ENCODE assay signal across 8 cellular contexts in genomic region chr11:43825217-43825816, GRCh38. TPM values are rescaled to one million over a fixed set of nuclear protein-coding genes. Genes with fewer than 3 reads are reported as not detected.
DNase-seq lines count a peak whose midpoint lies in the region; ATAC-seq and TF ChIP-seq lines count a peak whose summit lies in the region.

No MANE protein-coding gene starts in this region.

- no peaks in the 10 kb centered on the region for H3K9me2 ChIP-seq in GM23248 (ENCODE audit: insufficient read depth)

- H3F3A ChIP-seq in GM23248 (ENCODE audit: insufficient read depth), result peaks cover 10% of the 10 kb centered on the region

- ATAC-seq in RWPE2 (ENCODE audit: low read depth), result 0 out of 3 replicates have a peak, but pooled peaks have one; percentile 31
- ATAC-seq in upper lobe of left lung (ENCODE audit: low FRiP score in 2 of 2), result no peak
- no peak for ATAC-seq in GM19397 (IDR thresholded peaks at IDR 0.05; ENCODE audit: unreplicated experiment)
- ATAC-seq in HG03280 (IDR thresholded peaks at IDR 0.05; ENCODE audit: unreplicated experiment), result no peak

- no peaks in the 10 kb centered on the region for H3K27me3 ChIP-seq in GM23248 (replicated peaks; ENCODE audit: insufficient read depth)
- H3K27me3 ChIP-seq in RWPE2 (ENCODE audit: insufficient read depth, poor library complexity, severe bottlenecking), result no peaks in the 10 kb centered on the region
- no peaks in the 10 kb centered on the region for H3K27me3 ChIP-seq in upper lobe of left lung

- WGBS in GM23248 (ENCODE audit: low coverage in 1 of 2, low lambda C conversion rate in 2 of 2, missing lambda C conversion rate in 2 of 2), 2 experiments, result 51 to 52% methylated on average over 5 of the region's 5 CpGs
- WGBS in upper lobe of left lung, 2 donors, result 58 to 63% methylated on average over 5 of the region's 5 CpGs

- TF ChIP-seq POLR2A in upper lobe of left lung (IDR thresholded peaks at IDR 0.05), result no peak

- DNase-seq in AML-193 (lab: John Stamatoyannopoulos, UW) (peak; percentile 16 to 31), GM23248 (peak; percentile 61), RWPE2 (ENCODE audit: low spot score) (no peak), germinal center (ENCODE audit: low spot score) (peak; percentile 4), upper lobe of left lung (no peak), NCI-H1092 treated with DMSO at 0.1 percent for 48 hours (lab: John Stamatoyannopoulos, UW) (no peak)

- H3K36me3 ChIP-seq in GM23248 (ENCODE audit: low read depth) (no peaks in the 10 kb centered on the region), RWPE2 (ENCODE audit: low read depth) (peaks cover 8% of the 10 kb centered on the region; the same call in 1 of the 2 replicates), upper lobe of left lung (peaks cover 0 to 12% (median 4%) of the 10 kb centered on the region in 4 donors)

- no peak overlapping the region for H3K9ac ChIP-seq in GM23248

- peaks cover 6% of the 10 kb centered on the region; the same call in 1 of the 2 replicates for H3K4me1 ChIP-seq in GM23248 (ENCODE audit: insufficient read depth)
- peaks cover 4% of the 10 kb centered on the region for H3K4me1 ChIP-seq in RWPE2 (ENCODE audit: insufficient read depth, poor library complexity, severe bottlenecking)
- H3K4me1 ChIP-seq in upper lobe of left lung, result no peaks in the 10 kb centered on the region

- no peaks in the 10 kb centered on the region for H4K20me1 ChIP-seq in GM23248 (ENCODE audit: insufficient read depth)

- no peak overlapping the region for H3K4me2 ChIP-seq in GM23248 (ENCODE audit: unreplicated experiment)

- TF ChIP-seq EP300 in upper lobe of left lung (IDR thresholded peaks at IDR 0.05), result no peak

- H3K9me3 ChIP-seq in GM23248 (ENCODE audit: low read depth) (no peaks in the 10 kb centered on the region), RWPE2 (ENCODE audit: severe bottlenecking) (no peaks in the 10 kb centered on the region), upper lobe of left lung (no peaks in the 10 kb centered on the region)

- peak; percentile 88 for TF ChIP-seq CTCF in RWPE2 (IDR thresholded peaks at IDR 0.05; ENCODE audit: poor library complexity, severe bottlenecking)
- TF ChIP-seq CTCF in upper lobe of left lung (IDR thresholded peaks at IDR 0.05), result peak in 5 of 6 experiments; percentile 30 to 39 (median 32)

- H3K27ac ChIP-seq in GM23248 (no peak overlapping the region), RWPE2 (ENCODE audit: poor library complexity, severe bottlenecking) (no peak overlapping the region), upper lobe of left lung (no peak overlapping the region)

- H3K4me3 ChIP-seq in GM23248, result no peak overlapping the region
- H3K4me3 ChIP-seq in RWPE2 (ENCODE audit: severe bottlenecking), result no peak overlapping the region
- H3K4me3 ChIP-seq in upper lobe of left lung, result no peak overlapping the region

- H3K79me2 ChIP-seq in GM23248 (ENCODE audit: insufficient read depth), result no peaks in the 10 kb centered on the region

- in situ Hi-C loops in GM23248 (cut with MboI), result no loop called here

- H2AFZ ChIP-seq in GM23248, result no peak overlapping the region

RNA-seq across cellular contexts. Expression of gene ALKBH3, which starts 55.3 kb away (rescaled TPM):
- total RNA-seq in GM23248 (2014; rRNA removed; shearing (Covaris generic)), result 36.6 and 46.8 TPM in 2 replicates
- polyA plus RNA-seq in GM23248 (2016; fragmentation: Nextera tagmentation; extraction: Ambion mirVana), result 29.3 and 31.2 TPM in 2 replicates
- total RNA-seq in upper lobe of left lung, result 10 to 100 TPM; 23.9 to 60.8 (median 27.6) TPM

Comparison
In these comparisons a context has a peak if more than half of its experiments do, and no peak if none do; other contexts are left out.
1. DNase-seq: peak in AML-193 (2 of 2), GM23248 (single experiment) and germinal center (single experiment); none in RWPE2 (single experiment), upper lobe of left lung (0 of 2) and NCI-H1092 treated with DMSO at 0.1 percent for 48 hours (single experiment).